Comparison of ENCODE assay signal across 8 cellular contexts in the genomic region with DNA sequence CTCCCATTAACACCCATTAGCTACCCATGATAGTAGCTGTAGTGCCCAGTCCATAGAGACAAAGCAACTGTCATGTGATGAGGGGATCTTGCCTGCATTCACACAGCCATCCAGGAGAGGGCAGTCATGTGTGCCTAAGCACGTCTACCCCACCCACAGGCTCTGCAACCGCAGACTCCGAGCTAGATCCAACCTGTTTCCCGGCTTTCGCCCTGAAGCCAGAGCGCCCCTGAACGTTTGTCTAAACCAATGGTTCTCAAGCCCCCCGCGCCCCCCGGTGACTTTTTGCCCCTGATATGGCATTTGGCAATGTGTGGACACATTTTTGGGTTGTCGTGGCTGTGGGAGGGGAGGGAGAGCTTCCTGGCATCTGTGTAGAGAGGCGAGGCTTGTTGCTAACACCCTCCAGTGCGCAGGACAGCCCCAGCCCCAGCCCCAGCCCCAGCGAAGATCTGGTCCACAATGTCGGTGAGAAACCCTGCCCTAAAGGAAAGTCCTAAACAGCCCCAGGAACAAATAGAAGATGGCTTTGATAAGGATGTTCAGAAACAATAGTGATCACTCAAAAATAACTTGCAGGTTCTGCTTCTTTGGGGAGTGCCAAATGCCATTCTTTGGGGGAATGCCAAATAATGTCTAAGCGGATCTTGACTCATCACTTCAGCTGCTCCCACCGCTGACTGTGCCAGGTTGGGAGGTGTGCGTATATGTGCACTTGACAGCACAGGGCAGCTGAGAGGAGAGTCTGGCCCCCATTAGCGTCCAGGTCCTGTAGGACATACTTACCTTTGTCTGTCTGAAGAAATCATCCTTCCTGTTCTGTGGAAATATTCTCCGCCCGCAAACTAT. TPM values are rescaled to one million over a fixed set of nuclear protein-coding genes. Genes with fewer than 3 reads are reported as not detected.
A peak's percentile ranks its signal among the peaks of the same experiment; 100 is the strongest.
DNase-seq lines count a peak whose midpoint lies in the region; ATAC-seq and TF ChIP-seq lines count a peak whose summit lies in the region.

No MANE protein-coding gene starts in this region.

- 23% methylated on average over 21 of the region's 21 CpGs for WGBS in thymus

- CTCF ChIA-PET in HCT116 (lab: Charles Lee): interaction anchor here (0.6 to 7.0 kb wide), 38 partner anchors 8 to 379 kb away, joined by 3 to 190 read pairs (median 4); a partner anchor contains a TSS

- RAD21 ChIA-PET in HCT116 (lab: Charles Lee; ENCODE audit: low non-redundant PET in 1 of 2, low total read pairs in 2 of 2, uncharacterized antibody in 2 of 2, unreplicated experiment in 2 of 2): interaction anchor here (0.7 to 3.8 kb wide), 14 partner anchors 9 to 379 kb away, joined by 3 to 52 read pairs (median 6); a partner anchor contains a TSS

- H3K27ac ChIP-seq in HCT116 (ENCODE audit: low read depth, low read length): peak overlapping the region; percentile 28; the same call in 1 of the 2 replicates
- no peak overlapping the region for H3K27ac ChIP-seq in MM.1S (ENCODE audit: low read length)
- peak overlapping the region; percentile 12; the same call in 1 of the 2 replicates for H3K27ac ChIP-seq in SJSA1
- peak overlapping the region; percentile 11 for H3K27ac ChIP-seq in osteoblast (ENCODE audit: low read depth, low read length)
- H3K27ac ChIP-seq in thymus (ENCODE audit: low read depth): peak overlapping the region; percentile 58

- no peaks in the 10 kb centered on the region for H3K36me3 ChIP-seq in HCT116 (ENCODE audit: control insufficient read depth in 1 of 2, insufficient read depth in 2 of 2, low read length in 2 of 2)
- H3K36me3 ChIP-seq in MM.1S (replicated peaks; ENCODE audit: insufficient read depth, low read length): no peaks in the 10 kb centered on the region
- no peaks in the 10 kb centered on the region for H3K36me3 ChIP-seq in SJSA1
- H3K36me3 ChIP-seq in osteoblast (ENCODE audit: insufficient read depth, low read length): no peaks in the 10 kb centered on the region
- H3K36me3 ChIP-seq in thymus (ENCODE audit: control insufficient read depth, insufficient read depth): no peaks in the 10 kb centered on the region

- H3K27me3 ChIP-seq in HCT116 (ENCODE audit: insufficient read depth, low read length) (no peaks in the 10 kb centered on the region), MM.1S (replicated peaks; ENCODE audit: insufficient read depth, low read length) (no peaks in the 10 kb centered on the region), SJSA1 (replicated peaks) (no peaks in the 10 kb centered on the region), osteoblast (ENCODE audit: insufficient read depth, low read length) (no peaks in the 10 kb centered on the region), thymus (ENCODE audit: control insufficient read depth, insufficient read depth) (no peaks in the 10 kb centered on the region)

- DNase-seq in GF-D8 (lab: John Stamatoyannopoulos, UW) (peak; percentile 25), HCT116 (ENCODE audit: low read depth, low spot score) (peak; percentile 86), MM.1S (peak; percentile 65), SJSA1 (ENCODE audit: low read depth in 1 of 2, low spot score in 2 of 2) (peak; percentile 88 to 90), Right ventricle myocardium inferior (ENCODE audit: missing footprints) (peak; percentile 83), osteoblast (ENCODE audit: insufficient read length, low spot score, missing footprints) (peak; percentile 89)
- peak; percentile 74 for DNase-seq in activated naive CD4-positive, alpha-beta T cell treated with anti-CD3 and anti-CD28 coated beads, Interleukin-2, amount 50 U/mL, for 16 hours

- BruUV-seq in HCT116 (replicated peaks; lab: Mats Ljungman, UMichigan): no TSS peak

- POLR2A ChIA-PET in HCT116 (lab: Charles Lee): interaction anchor here (0.6 to 1.7 kb wide), 5 partner anchors 10 to 189 kb away, joined by 3 to 9 read pairs (median 4); no protein-coding TSS in a partner anchor

- H3K79me2 ChIP-seq in HCT116 (ENCODE audit: insufficient read depth, low read length) (no peaks in the 10 kb centered on the region), MM.1S (ENCODE audit: low read length) (no peaks in the 10 kb centered on the region), osteoblast (ENCODE audit: insufficient read depth, low read length) (no peaks in the 10 kb centered on the region)

- ATAC-seq in HCT116: peak; percentile 92
- peak; percentile 95 for ATAC-seq in Right ventricle myocardium inferior

- peak overlapping the region; percentile 52 for H3K9ac ChIP-seq in HCT116 (ENCODE audit: low read length)
- no peak overlapping the region for H3K9ac ChIP-seq in MM.1S (ENCODE audit: low read length)

- H2AFZ ChIP-seq in HCT116 (ENCODE audit: low read depth, low read length, poor library complexity, severe bottlenecking) (peak overlapping the region; percentile 75), MM.1S (ENCODE audit: low read length) (0 out of 2 replicates have a peak overlapping the region, but pooled peaks have one; percentile 48), osteoblast (ENCODE audit: low read length) (peak overlapping the region; percentile 38)

- no peak for TF ChIP-seq POLR2A in HCT116 (IDR thresholded peaks at IDR 0.05; ENCODE audit: borderline replicate concordance, extremely low read depth, insufficient read depth, insufficient read length)

- H3K9me2 ChIP-seq in HCT116 (ENCODE audit: insufficient read depth) (no peaks in the 10 kb centered on the region), MM.1S (replicated peaks; ENCODE audit: insufficient read depth, low read length) (no peaks in the 10 kb centered on the region)

- peak; percentile 91 to 94 (median 93) for TF ChIP-seq CTCF in HCT116 (IDR thresholded peaks at IDR 0.05 in 2 of 3, conservative IDR thresholded peaks at IDR 0.05 in 1 of 3; ENCODE audit: borderline replicate concordance in 1 of 3, insufficient read depth in 1 of 3, low read depth in 2 of 3, low read length in 2 of 3)
- TF ChIP-seq CTCF in MM.1S (IDR thresholded peaks at IDR 0.05; ENCODE audit: low read length): peak; percentile 65
- peak; percentile 95 for TF ChIP-seq CTCF in osteoblast (IDR thresholded peaks at IDR 0.05; ENCODE audit: extremely low read depth, low read depth, low read length)

- peak; percentile 96 for TF ChIP-seq RAD21 in HCT116 (IDR thresholded peaks at IDR 0.05; ENCODE audit: low read depth)

- no peaks in the 10 kb centered on the region for H3K9me3 ChIP-seq in HCT116 (ENCODE audit: control insufficient read depth in 1 of 2, insufficient read depth in 1 of 2, low read depth in 1 of 2, low read length in 2 of 2)
- no peaks in the 10 kb centered on the region for H3K9me3 ChIP-seq in MM.1S (replicated peaks; ENCODE audit: insufficient read depth, low read length)
- no peaks in the 10 kb centered on the region for H3K9me3 ChIP-seq in SJSA1 (replicated peaks)
- H3K9me3 ChIP-seq in osteoblast (ENCODE audit: low read depth, low read length): no peaks in the 10 kb centered on the region
- no peaks in the 10 kb centered on the region for H3K9me3 ChIP-seq in thymus (ENCODE audit: control insufficient read depth)

- no peaks in the 10 kb centered on the region for H3F3A ChIP-seq in MM.1S (ENCODE audit: insufficient read depth, low read length)

- no peaks in the 10 kb centered on the region for H4K20me1 ChIP-seq in HCT116 (ENCODE audit: insufficient read depth)
- H4K20me1 ChIP-seq in MM.1S (ENCODE audit: insufficient read depth, low read length): no peaks in the 10 kb centered on the region
- H4K20me1 ChIP-seq in osteoblast (ENCODE audit: insufficient read depth, low read length): no peaks in the 10 kb centered on the region

- H3K4me1 ChIP-seq in HCT116 (ENCODE audit: control insufficient read depth in 1 of 2, insufficient read depth in 2 of 2, low read length in 2 of 2): peaks cover 16 to 31% of the 10 kb centered on the region in 2 experiments
- no peaks in the 10 kb centered on the region for H3K4me1 ChIP-seq in MM.1S (ENCODE audit: low read length)
- H3K4me1 ChIP-seq in SJSA1 (replicated peaks): peaks cover 10% of the 10 kb centered on the region
- H3K4me1 ChIP-seq in osteoblast (ENCODE audit: insufficient read depth, low read length): peaks cover 8% of the 10 kb centered on the region
- H3K4me1 ChIP-seq in thymus (ENCODE audit: control insufficient read depth, insufficient read depth, low read length): no peaks in the 10 kb centered on the region

- intact Hi-C loops in HCT116 (cut with micrococcal nuclease) (loop anchor here (1.0 to 2.0 kb wide), 3 partner anchors 72 to 380 kb away; a partner anchor contains a TSS), Right ventricle myocardium inferior (cut with DNase I) (loop anchor here (1.0 to 2.0 kb wide), 2 partner anchors 72 to 189 kb away; a partner anchor contains a TSS)

- peak overlapping the region; percentile 42 to 57 for H3K4me3 ChIP-seq in HCT116 (replicated peaks in 1 of 2; ENCODE audit: low read depth in 1 of 2, low read length in 2 of 2)
- peak overlapping the region; percentile 57; the same call in 1 of the 2 replicates for H3K4me3 ChIP-seq in MM.1S (ENCODE audit: low read length)
- peak overlapping the region; percentile 32 for H3K4me3 ChIP-seq in SJSA1
- peak overlapping the region; percentile 64 for H3K4me3 ChIP-seq in osteoblast (ENCODE audit: insufficient read depth, low read length)
- peak overlapping the region; percentile 47 for H3K4me3 ChIP-seq in thymus (ENCODE audit: low read length)

- H3K4me2 ChIP-seq in HCT116 (ENCODE audit: low read length) (peak overlapping the region; percentile 86), MM.1S (ENCODE audit: low read depth, low read length) (peak overlapping the region; percentile 57; the same call in 1 of the 2 replicates), osteoblast (ENCODE audit: insufficient read depth, low read length) (peak overlapping the region; percentile 77)

TF ChIP-seq in HCT116, 20 proteins besides CTCF, POLR2A, EP300 and RAD21 (continues in another document):
- TF ChIP-seq ZFX (IDR thresholded peaks at IDR 0.05) (no peak), CBX3 (IDR thresholded peaks at IDR 0.05; ENCODE audit: low read depth) (peak; percentile 56), TCF7L2 (IDR thresholded peaks at IDR 0.05; ENCODE audit: borderline replicate concordance, extremely low read depth, insufficient read depth, insufficient read length) (no peak), SP1 (IDR thresholded peaks at IDR 0.05; ENCODE audit: low read depth) (peak; percentile 56), SRF (IDR thresholded peaks at IDR 0.05; ENCODE audit: low read depth) (no peak), ZNF274 (IDR thresholded peaks at IDR 0.05; ENCODE audit: low read depth, low read length) (no peak), YY1 (IDR thresholded peaks at IDR 0.05; ENCODE audit: extremely low read depth, insufficient replicate concordance, low read depth, low read length) (peak; percentile 22), EZH2phosphoT487 (IDR thresholded peaks at IDR 0.05; ENCODE audit: borderline replicate concordance) (no peak)

RNA-seq across cellular contexts. Expression of a gene that starts 34.5 kb away (rescaled TPM):
- total RNA-seq in HCT116 (2021; ENCODE audit: unreplicated experiment) (9.6 TPM), Right ventricle myocardium inferior (6.5 TPM), osteoblast (2.9 and 7.1 TPM in 2 replicates)
- 6.4 and 8.7 TPM in 2 replicates for polyA plus RNA-seq in HCT116 (2012)
- total RNA-seq in SJSA1 (2014; rRNA removed; shearing (Covaris generic)): 2.7 and 3.8 TPM in 2 replicates
- polyA plus RNA-seq in thymus: 6.8 TPM

Comparison
In these comparisons a context has a peak if more than half of its experiments do, and no peak if none do; other contexts are left out.
1. DNase-seq: peak in every context shown above with its lines; median percentile 89 in SJSA1; 89 in osteoblast; 86 in HCT116; 83 in Right ventricle myocardium inferior; 74 in activated naive CD4-positive, alpha-beta T cell treated with anti-CD3 and anti-CD28 coated beads, Interleukin-2, amount 50 U/mL, for 16 hours; 65 in MM.1S; 25 in GF-D8.